Comparison of ENCODE assay signal across 10 cellular contexts in the genomic region with DNA sequence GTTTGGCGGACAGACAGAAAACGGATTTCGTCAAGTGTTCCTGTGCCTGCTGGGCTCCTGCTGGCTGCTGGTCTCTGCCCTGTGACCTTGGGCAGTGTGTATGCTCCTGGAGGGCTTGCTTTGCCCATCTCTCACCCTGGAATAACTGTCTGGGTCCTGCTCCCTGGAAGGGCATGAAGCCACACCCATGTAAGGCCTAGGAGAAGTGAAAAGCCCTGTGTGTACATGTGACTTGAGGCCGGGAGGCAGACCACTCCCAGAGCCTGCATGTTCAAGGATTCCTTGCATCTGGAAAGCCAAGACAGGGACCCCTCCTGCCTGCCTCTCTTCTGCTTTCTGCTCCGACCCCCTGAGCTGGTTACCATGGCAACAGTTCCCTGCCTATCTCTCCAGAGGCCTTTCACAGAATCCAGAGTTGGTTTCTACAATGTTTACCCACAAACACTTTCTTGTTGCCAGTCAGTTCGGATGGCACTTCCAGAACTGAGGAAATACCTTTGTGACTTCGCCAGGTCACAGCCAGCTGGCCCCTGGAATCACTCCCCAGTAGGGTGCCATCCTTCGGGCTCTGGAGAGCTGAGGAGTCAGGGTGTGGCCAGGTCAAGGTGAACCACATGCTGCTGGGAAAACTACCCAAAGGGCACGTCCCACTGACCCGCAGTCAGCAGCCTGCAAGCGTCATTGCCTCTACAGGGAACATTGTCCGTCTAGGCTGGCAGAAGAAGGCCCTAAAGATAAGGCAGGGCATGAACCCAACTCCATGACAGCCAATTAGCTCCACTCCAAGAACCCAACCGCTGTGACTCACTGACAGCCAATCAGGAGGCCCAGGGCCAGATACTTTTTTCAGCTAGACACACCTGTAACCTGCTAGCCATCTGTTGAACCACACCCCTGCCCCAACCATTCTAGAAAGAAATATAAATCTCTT. TPM values are rescaled to one million over a fixed set of nuclear protein-coding genes. Genes with fewer than 3 reads are reported as not detected.
A peak's percentile ranks its signal among the peaks of the same experiment; 100 is the strongest.
DNase-seq lines count a peak whose midpoint lies in the region; ATAC-seq and TF ChIP-seq lines count a peak whose summit lies in the region.
"Had no signal": no experiment of that assay in that cellular context is flagged by ENCODE, and none has a peak within 500 bp of the region (broad histone marks: within the 10 kb centered on the region; RNA-seq: fewer than 3 reads in every experiment).

No MANE protein-coding gene starts in this region.

- no peak overlapping the region for H3K4me2 ChIP-seq in trophoblast cell (ENCODE audit: low read length)
- H3K4me2 ChIP-seq: KMS-11 had no signal

- no peak overlapping the region for H3K23ac ChIP-seq in trophoblast cell (ENCODE audit: low read length)

- H3K27me3 ChIP-seq in heart left ventricle (no peaks in the 10 kb centered on the region), trophoblast cell (ENCODE audit: insufficient read depth, low read length) (no peaks in the 10 kb centered on the region)

- WGBS in heart left ventricle, 4 donors, result 44 to 62% (median 49%) methylated on average over 10 to 13 of the region's 13 CpGs
- no CpG with 5 or more reads among the region's 13 CpGs for WGBS in trophoblast cell (ENCODE audit: extremely low coverage, insufficient coverage, insufficient read length)

- DNase-seq in NCI-H345 (lab: John Stamatoyannopoulos, UW), result peak; percentile 65
- DNase-seq in heart left ventricle, result peak in 4 of 5 donors; percentile 66 to 89 (median 73)
- DNase-seq in trophoblast cell, result no peak

- no peaks in the 10 kb centered on the region for H3K9me3 ChIP-seq in HEK293 (ENCODE audit: control insufficient read depth, insufficient read depth, low read depth, low read length)
- H3K9me3 ChIP-seq in heart left ventricle, result no peaks in the 10 kb centered on the region
- H3K9me3 ChIP-seq in trophoblast cell (ENCODE audit: insufficient read depth, low read depth, low read length), result no peaks in the 10 kb centered on the region

- peak overlapping the region; percentile 65 for H2BK12ac ChIP-seq in trophoblast cell (ENCODE audit: low read length)

- H4K91ac ChIP-seq in trophoblast cell (ENCODE audit: low read depth, low read length), result peak overlapping the region; percentile 97

- no peak overlapping the region for H3K18ac ChIP-seq in trophoblast cell (ENCODE audit: low read length)

- H3K79me1 ChIP-seq in trophoblast cell (ENCODE audit: low read length), result peaks cover 17% of the 10 kb centered on the region

- peaks cover 9% of the 10 kb centered on the region for H3K4me1 ChIP-seq in HEK293 (ENCODE audit: control insufficient read depth, insufficient read depth, low read length)
- peaks cover 0 to 35% (median 14%) of the 10 kb centered on the region in 12 donors for H3K4me1 ChIP-seq in heart left ventricle
- peaks cover 14 to 17% of the 10 kb centered on the region in 2 experiments for H3K4me1 ChIP-seq in trophoblast cell (ENCODE audit: control insufficient read depth in 1 of 2, insufficient read depth in 2 of 2, low read length in 2 of 2)

- H3K4ac ChIP-seq in trophoblast cell (ENCODE audit: low read depth, low read length), result no peak overlapping the region

- no peak overlapping the region for H2BK120ac ChIP-seq in trophoblast cell (ENCODE audit: insufficient read depth, low read length, poor library complexity)

- no peak for TF ChIP-seq POLR2A in heart left ventricle (IDR thresholded peaks at IDR 0.05)

- peak overlapping the region; percentile 12 for H2BK5ac ChIP-seq in trophoblast cell (ENCODE audit: low read depth, low read length, poor library complexity)

- no peak overlapping the region for H3K14ac ChIP-seq in trophoblast cell (ENCODE audit: low read length)

- H4K8ac ChIP-seq in trophoblast cell (ENCODE audit: low read depth, low read length), result no peak overlapping the region

- CTCF ChIA-PET in HEK293 (lab: Yijun Ruan, JAX), result interaction anchor here (0.5 to 2.9 kb wide), 9 partner anchors 11 to 109 kb away, joined by 3 to 15 read pairs (median 5); a partner anchor contains a TSS

- TF ChIP-seq CTCF in HEK293 (tag by site-specific recombination; IDR thresholded peaks at IDR 0.05) (no peak), heart left ventricle (IDR thresholded peaks at IDR 0.05) (no peak)

- POLR2A ChIA-PET in HEK293 (lab: Yijun Ruan, JAX), result interaction anchor here (0.7 kb wide), 1 partner anchor 73 kb away, joined by 4 read pairs; no protein-coding TSS in a partner anchor

- no peak overlapping the region for H2AFZ ChIP-seq in trophoblast cell (ENCODE audit: insufficient read depth, low read length, poor library complexity)

- H3K79me2 ChIP-seq in trophoblast cell (ENCODE audit: control insufficient read depth, insufficient read depth, low read length, poor library complexity), result peaks cover 3% of the 10 kb centered on the region

- intact Hi-C loops in heart left ventricle (cut with DNase I), result loop anchor here in 2 of 10 donors (5.0 to 10.0 kb wide), 2 partner anchors 51 to 223 kb away; a partner anchor contains a TSS

- ATAC-seq in heart left ventricle (peak; percentile 73 to 81 (median 78)), GM21528 (IDR thresholded peaks at IDR 0.05; ENCODE audit: low FRiP score, unreplicated experiment) (no peak), GM18907 (IDR thresholded peaks at IDR 0.05; ENCODE audit: unreplicated experiment) (no peak), GM21360 (IDR thresholded peaks at IDR 0.05; ENCODE audit: unreplicated experiment) (no peak), HG03520 (IDR thresholded peaks at IDR 0.05; ENCODE audit: unreplicated experiment) (no peak)
- ATAC-seq: natural killer cell treated with Interleukin-12 subunit alpha and Interleukin-12 subunit beta and Interleukin-15 and Interleukin-18, amount 100 ng/mL, for 72 hours had no signal

- H3K27ac ChIP-seq in HEK293 (ENCODE audit: extremely low read depth, low read depth, low read length) (no peak overlapping the region), heart left ventricle (peak overlapping the region; percentile 72 to 97 (median 88)), trophoblast cell (ENCODE audit: low read depth, low read length) (no peak overlapping the region)
- H3K27ac ChIP-seq: KMS-11 had no signal

- no peaks in the 10 kb centered on the region for H3K36me3 ChIP-seq in HEK293 (ENCODE audit: control insufficient read depth in 2 of 2, insufficient read depth in 1 of 2, low read length in 2 of 2)
- H3K36me3 ChIP-seq in heart left ventricle, result no peaks in the 10 kb centered on the region
- no peaks in the 10 kb centered on the region for H3K36me3 ChIP-seq in trophoblast cell (ENCODE audit: control insufficient read depth in 1 of 2, insufficient read depth in 2 of 2, low read length in 2 of 2)

- peak overlapping the region; percentile 71 for H2AK5ac ChIP-seq in trophoblast cell (ENCODE audit: low read length)

- H3K4me3 ChIP-seq in HEK293 (ENCODE audit: low read depth, low read length) (no peak overlapping the region), heart left ventricle (no peak overlapping the region), trophoblast cell (ENCODE audit: low read depth, low read length) (no peak overlapping the region)

- no peak overlapping the region for H3K9ac ChIP-seq in trophoblast cell (ENCODE audit: low read length)
- H3K9ac ChIP-seq: KMS-11 had no signal

- H4K12ac ChIP-seq in trophoblast cell (ENCODE audit: low read depth, low read length), result no peak overlapping the region

TF ChIP-seq in HEK293, 187 proteins besides CTCF, POLR2A, EP300 and RAD21 (continues in another document):
- TF ChIP-seq KLF1 (tag by site-specific recombination; IDR thresholded peaks at IDR 0.05) (peak; percentile 35), GLIS1 (tag by site-specific recombination; IDR thresholded peaks at IDR 0.05) (0 out of 2 replicates have a peak, but pooled peaks have one; percentile 7), ZNF19 (tag by site-specific recombination; IDR thresholded peaks at IDR 0.05; ENCODE audit: low read depth) (no peak), ZNF701 (tag by site-specific recombination; IDR thresholded peaks at IDR 0.05) (no peak)
- TF ChIP-seq, protein P1, sequence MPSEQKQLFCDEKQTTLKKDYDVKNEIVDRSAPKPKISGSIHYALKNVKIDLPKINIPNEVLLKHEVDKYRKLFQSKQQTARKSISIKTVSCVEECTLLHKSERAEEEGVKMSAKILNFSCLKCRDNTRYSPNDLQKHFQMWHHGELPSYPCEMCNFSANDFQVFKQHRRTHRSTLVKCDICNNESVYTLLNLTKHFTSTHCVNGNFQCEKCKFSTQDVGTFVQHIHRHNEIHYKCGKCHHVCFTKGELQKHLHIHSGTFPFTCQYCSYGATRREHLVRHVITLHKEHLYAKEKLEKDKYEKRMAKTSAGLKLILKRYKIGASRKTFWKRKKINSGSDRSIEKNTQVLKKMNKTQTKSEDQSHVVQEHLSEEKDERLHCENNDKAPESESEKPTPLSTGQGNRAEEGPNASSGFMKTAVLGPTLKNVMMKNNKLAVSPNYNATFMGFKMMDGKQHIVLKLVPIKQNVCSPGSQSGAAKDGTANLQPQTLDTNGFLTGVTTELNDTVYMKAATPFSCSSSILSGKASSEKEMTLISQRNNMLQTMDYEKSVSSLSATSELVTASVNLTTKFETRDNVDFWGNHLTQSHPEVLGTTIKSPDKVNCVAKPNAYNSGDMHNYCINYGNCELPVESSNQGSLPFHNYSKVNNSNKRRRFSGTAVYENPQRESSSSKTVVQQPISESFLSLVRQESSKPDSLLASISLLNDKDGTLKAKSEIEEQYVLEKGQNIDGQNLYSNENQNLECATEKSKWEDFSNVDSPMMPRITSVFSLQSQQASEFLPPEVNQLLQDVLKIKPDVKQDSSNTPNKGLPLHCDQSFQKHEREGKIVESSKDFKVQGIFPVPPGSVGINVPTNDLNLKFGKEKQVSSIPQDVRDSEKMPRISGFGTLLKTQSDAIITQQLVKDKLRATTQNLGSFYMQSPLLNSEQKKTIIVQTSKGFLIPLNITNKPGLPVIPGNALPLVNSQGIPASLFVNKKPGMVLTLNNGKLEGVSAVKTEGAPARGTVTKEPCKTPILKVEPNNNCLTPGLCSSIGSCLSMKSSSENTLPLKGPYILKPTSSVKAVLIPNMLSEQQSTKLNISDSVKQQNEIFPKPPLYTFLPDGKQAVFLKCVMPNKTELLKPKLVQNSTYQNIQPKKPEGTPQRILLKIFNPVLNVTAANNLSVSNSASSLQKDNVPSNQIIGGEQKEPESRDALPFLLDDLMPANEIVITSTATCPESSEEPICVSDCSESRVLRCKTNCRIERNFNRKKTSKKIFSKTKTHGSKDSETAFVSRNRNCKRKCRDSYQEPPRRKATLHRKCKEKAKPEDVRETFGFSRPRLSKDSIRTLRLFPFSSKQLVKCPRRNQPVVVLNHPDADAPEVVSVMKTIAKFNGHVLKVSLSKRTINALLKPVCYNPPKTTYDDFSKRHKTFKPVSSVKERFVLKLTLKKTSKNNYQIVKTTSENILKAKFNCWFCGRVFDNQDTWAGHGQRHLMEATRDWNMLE (tag by site-specific recombination; conservative IDR thresholded peaks at IDR 0.05; ENCODE audit: low read depth), result no peak

RNA-seq across cellular contexts. Expression of a gene that starts 14.7 kb away (rescaled TPM):
- under 1 TPM in 1 of 9 donors, not detected in 8; 0.05 TPM for total RNA-seq in heart left ventricle
- under 1 TPM; 0.03 to 0.04 TPM for polyA plus RNA-seq in heart left ventricle
- 0.03 TPM in 2 replicates for polyA plus RNA-seq in trophoblast cell (2013)
- total RNA-seq: natural killer cell treated with Interleukin-12 subunit alpha and Interleukin-12 subunit beta and Interleukin-15 and Interleukin-18, amount 100 ng/mL, for 72 hours had no signal

RNA-seq across cellular contexts. Expression of a gene that starts 36.5 kb away (rescaled TPM):
- total RNA-seq in heart left ventricle, result 10 to 100 TPM; 33.0 to 86.4 (median 75.6) TPM
- polyA plus RNA-seq in heart left ventricle, result 10 to 100 TPM; 22.6 to 35.5 TPM
- 20.3 and 20.9 TPM in 2 replicates for polyA plus RNA-seq in trophoblast cell (2013)

RNA-seq across cellular contexts. Expression of a gene that starts 52.3 kb away (rescaled TPM):
- total RNA-seq in heart left ventricle, result 10 to 100 TPM in 1 of 9 donors, 1 to 10 TPM in 3, under 1 TPM in 4, not detected in 1; 0.30 to 10.3 (median 0.86) TPM
- polyA plus RNA-seq in heart left ventricle, result under 1 TPM; 0.19 to 0.36 TPM
- polyA plus RNA-seq in trophoblast cell (2013), result not detected in 2 replicates

Comparison
In these comparisons a context has a peak if more than half of its experiments do, and no peak if none do; other contexts are left out.
1. H3K27ac ChIP-seq: peak in heart left ventricle (12 of 12); none in HEK293 (single experiment) and trophoblast cell (single experiment).
2. DNase-seq: peak in NCI-H345 (single experiment) and heart left ventricle (4 of 5); none in trophoblast cell (0 of 2).
3. ATAC-seq: peak in heart left ventricle (4 of 4); none in GM21528 (single experiment), GM18907 (single experiment), GM21360 (single experiment) and HG03520 (single experiment).